1 cellular context compared by ENCODE assay signal in the genomic region with DNA sequence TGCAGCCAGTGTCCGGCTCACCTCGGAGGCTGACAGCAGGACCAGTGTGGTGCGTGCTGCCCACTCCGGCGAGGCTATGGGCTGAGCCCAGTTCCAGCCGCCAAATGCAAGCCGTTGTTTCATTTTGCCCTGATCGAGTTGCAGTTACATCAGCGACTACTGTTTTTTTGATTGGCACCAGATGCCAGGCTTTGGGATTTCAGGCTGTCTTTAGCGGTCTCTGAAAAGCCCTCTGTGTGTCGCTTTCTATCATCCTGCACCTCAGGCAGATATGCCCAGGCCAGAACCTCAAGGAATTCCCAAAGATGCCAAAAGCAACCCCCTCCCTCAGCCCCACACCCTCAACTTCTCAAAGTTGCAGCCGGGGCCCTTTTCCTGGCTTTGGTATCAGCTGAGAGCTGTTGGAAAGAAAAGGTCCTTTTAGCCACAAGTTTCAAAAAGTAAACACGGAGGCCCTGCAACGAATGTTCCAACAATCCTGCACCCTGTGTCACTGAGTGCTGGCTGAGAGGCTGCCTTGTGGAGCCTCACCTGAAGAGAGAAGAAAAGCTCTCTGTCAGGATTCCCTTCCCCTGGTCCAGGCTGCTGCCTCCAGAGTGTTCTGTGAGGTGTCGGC.
TF ChIP-seq lines count a peak whose summit lies in the region.

No MANE protein-coding gene starts in this region.

TF ChIP-seq in HepG2, 621 proteins besides CTCF, POLR2A, EP300 and RAD21 (continued from another document and continues in another):
- TF ChIP-seq, protein P1, sequence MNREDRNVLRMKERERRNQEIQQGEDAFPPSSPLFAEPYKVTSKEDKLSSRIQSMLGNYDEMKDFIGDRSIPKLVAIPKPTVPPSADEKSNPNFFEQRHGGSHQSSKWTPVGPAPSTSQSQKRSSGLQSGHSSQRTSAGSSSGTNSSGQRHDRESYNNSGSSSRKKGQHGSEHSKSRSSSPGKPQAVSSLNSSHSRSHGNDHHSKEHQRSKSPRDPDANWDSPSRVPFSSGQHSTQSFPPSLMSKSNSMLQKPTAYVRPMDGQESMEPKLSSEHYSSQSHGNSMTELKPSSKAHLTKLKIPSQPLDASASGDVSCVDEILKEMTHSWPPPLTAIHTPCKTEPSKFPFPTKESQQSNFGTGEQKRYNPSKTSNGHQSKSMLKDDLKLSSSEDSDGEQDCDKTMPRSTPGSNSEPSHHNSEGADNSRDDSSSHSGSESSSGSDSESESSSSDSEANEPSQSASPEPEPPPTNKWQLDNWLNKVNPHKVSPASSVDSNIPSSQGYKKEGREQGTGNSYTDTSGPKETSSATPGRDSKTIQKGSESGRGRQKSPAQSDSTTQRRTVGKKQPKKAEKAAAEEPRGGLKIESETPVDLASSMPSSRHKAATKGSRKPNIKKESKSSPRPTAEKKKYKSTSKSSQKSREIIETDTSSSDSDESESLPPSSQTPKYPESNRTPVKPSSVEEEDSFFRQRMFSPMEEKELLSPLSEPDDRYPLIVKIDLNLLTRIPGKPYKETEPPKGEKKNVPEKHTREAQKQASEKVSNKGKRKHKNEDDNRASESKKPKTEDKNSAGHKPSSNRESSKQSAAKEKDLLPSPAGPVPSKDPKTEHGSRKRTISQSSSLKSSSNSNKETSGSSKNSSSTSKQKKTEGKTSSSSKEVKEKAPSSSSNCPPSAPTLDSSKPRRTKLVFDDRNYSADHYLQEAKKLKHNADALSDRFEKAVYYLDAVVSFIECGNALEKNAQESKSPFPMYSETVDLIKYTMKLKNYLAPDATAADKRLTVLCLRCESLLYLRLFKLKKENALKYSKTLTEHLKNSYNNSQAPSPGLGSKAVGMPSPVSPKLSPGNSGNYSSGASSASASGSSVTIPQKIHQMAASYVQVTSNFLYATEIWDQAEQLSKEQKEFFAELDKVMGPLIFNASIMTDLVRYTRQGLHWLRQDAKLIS (CRISPR knock-in tag; IDR thresholded peaks at IDR 0.05) = no peak
- TF ChIP-seq, protein P2, sequence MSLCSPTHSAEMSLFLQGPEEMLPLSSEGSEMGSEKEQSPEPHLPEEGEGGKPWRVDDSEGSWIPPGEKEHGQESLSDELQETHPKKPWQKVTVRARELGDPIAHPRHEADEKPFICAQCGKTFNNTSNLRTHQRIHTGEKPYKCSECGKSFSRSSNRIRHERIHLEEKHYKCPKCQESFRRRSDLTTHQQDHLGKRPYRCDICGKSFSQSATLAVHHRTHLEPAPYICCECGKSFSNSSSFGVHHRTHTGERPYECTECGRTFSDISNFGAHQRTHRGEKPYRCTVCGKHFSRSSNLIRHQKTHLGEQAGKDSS (CRISPR knock-in tag; IDR thresholded peaks at IDR 0.05; ENCODE audit: borderline replicate concordance, low read depth) = peak; percentile 89; the same call in 1 of the 2 replicates
- TF ChIP-seq GATAD2A (CRISPR knock-in tag; IDR thresholded peaks at IDR 0.05) (peak; percentile 89), ZNF879 (CRISPR knock-in tag; IDR thresholded peaks at IDR 0.05) (no peak), JUN (CRISPR knock-in tag; IDR thresholded peaks at IDR 0.05) (no peak), ATM (IDR thresholded peaks at IDR 0.05; ENCODE audit: borderline replicate concordance) (no peak), REL (CRISPR knock-in tag; conservative IDR thresholded peaks at IDR 0.05) (no peak), ZNF17 (CRISPR knock-in tag; IDR thresholded peaks at IDR 0.05) (no peak), PLRG1 (conservative IDR thresholded peaks at IDR 0.05) (no peak), ZNF180 (CRISPR knock-in tag; IDR thresholded peaks at IDR 0.05; ENCODE audit: borderline replicate concordance, low read depth) (no peak), MAFF (IDR thresholded peaks at IDR 0.05; ENCODE audit: low read depth, low read length) (no peak), NONO (IDR thresholded peaks at IDR 0.05) (no peak), NONO (CRISPR knock-in tag; conservative IDR thresholded peaks at IDR 0.05) (0 out of 2 replicates have a peak, but pooled peaks have one; percentile 26), TCF7L2 (IDR thresholded peaks at IDR 0.05; ENCODE audit: low read depth, low read length) (no peak), FOXJ3 (CRISPR knock-in tag; IDR thresholded peaks at IDR 0.05; ENCODE audit: borderline replicate concordance) (peak; percentile 65; the same call in 1 of the 2 replicates), ZNF672 (CRISPR knock-in tag; IDR thresholded peaks at IDR 0.05) (no peak), YEATS2 (CRISPR knock-in tag; IDR thresholded peaks at IDR 0.05; ENCODE audit: borderline replicate concordance) (0 out of 2 replicates have a peak, but pooled peaks have one; percentile 16), ZFP1 (CRISPR knock-in tag; IDR thresholded peaks at IDR 0.05) (no peak), ZNF644 (CRISPR knock-in tag; IDR thresholded peaks at IDR 0.05; ENCODE audit: low read depth) (no peak), RARG (CRISPR knock-in tag; IDR thresholded peaks at IDR 0.05; ENCODE audit: low read depth) (no peak), NFIB (CRISPR knock-in tag; IDR thresholded peaks at IDR 0.05; ENCODE audit: borderline replicate concordance) (no peak), ZNF354B (CRISPR knock-in tag; IDR thresholded peaks at IDR 0.05) (no peak), HNRNPK (IDR thresholded peaks at IDR 0.05; ENCODE audit: low read depth, low read length, poor library complexity, severe bottlenecking) (no peak), NFE2L2 (IDR thresholded peaks at IDR 0.05; ENCODE audit: low read length) (no peak), FOXM1 (CRISPR knock-in tag; IDR thresholded peaks at IDR 0.05) (no peak), CCDC6 (CRISPR knock-in tag; IDR thresholded peaks at IDR 0.05) (no peak), ZFP41 (CRISPR knock-in tag; IDR thresholded peaks at IDR 0.05; ENCODE audit: borderline replicate concordance) (peak; percentile 62; the same call in 1 of the 2 replicates), ZNF101 (CRISPR knock-in tag; IDR thresholded peaks at IDR 0.05; ENCODE audit: borderline replicate concordance, low read depth) (no peak), ARID2 (CRISPR knock-in tag; IDR thresholded peaks at IDR 0.05; ENCODE audit: borderline replicate concordance) (no peak), ZNF431 (CRISPR knock-in tag; IDR thresholded peaks at IDR 0.05; ENCODE audit: borderline replicate concordance, low read depth) (no peak), ZNF713 (CRISPR knock-in tag; IDR thresholded peaks at IDR 0.05) (no peak; the same call in 1 of the 2 replicates), ZNF430 (CRISPR knock-in tag; IDR thresholded peaks at IDR 0.05) (peak; percentile 69; the same call in 1 of the 2 replicates)
- TF ChIP-seq, protein P3, sequence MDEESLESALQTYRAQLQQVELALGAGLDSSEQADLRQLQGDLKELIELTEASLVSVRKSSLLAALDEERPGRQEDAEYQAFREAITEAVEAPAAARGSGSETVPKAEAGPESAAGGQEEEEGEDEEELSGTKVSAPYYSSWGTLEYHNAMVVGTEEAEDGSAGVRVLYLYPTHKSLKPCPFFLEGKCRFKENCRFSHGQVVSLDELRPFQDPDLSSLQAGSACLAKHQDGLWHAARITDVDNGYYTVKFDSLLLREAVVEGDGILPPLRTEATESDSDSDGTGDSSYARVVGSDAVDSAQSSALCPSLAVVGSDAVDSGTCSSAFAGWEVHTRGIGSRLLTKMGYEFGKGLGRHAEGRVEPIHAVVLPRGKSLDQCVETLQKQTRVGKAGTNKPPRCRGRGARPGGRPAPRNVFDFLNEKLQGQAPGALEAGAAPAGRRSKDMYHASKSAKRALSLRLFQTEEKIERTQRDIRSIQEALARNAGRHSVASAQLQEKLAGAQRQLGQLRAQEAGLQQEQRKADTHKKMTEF (CRISPR knock-in tag; IDR thresholded peaks at IDR 0.05) = peak; percentile 61; the same call in 1 of the 2 replicates
- TF ChIP-seq, protein P4, sequence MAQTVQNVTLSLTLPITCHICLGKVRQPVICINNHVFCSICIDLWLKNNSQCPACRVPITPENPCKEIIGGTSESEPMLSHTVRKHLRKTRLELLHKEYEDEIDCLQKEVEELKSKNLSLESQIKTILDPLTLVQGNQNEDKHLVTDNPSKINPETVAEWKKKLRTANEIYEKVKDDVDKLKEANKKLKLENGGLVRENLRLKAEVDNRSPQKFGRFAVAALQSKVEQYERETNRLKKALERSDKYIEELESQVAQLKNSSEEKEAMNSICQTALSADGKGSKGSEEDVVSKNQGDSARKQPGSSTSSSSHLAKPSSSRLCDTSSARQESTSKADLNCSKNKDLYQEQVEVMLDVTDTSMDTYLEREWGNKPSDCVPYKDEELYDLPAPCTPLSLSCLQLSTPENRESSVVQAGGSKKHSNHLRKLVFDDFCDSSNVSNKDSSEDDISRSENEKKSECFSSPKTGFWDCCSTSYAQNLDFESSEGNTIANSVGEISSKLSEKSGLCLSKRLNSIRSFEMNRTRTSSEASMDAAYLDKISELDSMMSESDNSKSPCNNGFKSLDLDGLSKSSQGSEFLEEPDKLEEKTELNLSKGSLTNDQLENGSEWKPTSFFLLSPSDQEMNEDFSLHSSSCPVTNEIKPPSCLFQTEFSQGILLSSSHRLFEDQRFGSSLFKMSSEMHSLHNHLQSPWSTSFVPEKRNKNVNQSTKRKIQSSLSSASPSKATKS (CRISPR knock-in tag; IDR thresholded peaks at IDR 0.05) = no peak
- TF ChIP-seq, protein P5, sequence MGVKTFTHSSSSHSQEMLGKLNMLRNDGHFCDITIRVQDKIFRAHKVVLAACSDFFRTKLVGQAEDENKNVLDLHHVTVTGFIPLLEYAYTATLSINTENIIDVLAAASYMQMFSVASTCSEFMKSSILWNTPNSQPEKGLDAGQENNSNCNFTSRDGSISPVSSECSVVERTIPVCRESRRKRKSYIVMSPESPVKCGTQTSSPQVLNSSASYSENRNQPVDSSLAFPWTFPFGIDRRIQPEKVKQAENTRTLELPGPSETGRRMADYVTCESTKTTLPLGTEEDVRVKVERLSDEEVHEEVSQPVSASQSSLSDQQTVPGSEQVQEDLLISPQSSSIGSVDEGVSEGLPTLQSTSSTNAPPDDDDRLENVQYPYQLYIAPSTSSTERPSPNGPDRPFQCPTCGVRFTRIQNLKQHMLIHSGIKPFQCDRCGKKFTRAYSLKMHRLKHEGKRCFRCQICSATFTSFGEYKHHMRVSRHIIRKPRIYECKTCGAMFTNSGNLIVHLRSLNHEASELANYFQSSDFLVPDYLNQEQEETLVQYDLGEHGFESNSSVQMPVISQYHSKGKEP (CRISPR knock-in tag; IDR thresholded peaks at IDR 0.05) = no peak
- TF ChIP-seq, protein P6, sequence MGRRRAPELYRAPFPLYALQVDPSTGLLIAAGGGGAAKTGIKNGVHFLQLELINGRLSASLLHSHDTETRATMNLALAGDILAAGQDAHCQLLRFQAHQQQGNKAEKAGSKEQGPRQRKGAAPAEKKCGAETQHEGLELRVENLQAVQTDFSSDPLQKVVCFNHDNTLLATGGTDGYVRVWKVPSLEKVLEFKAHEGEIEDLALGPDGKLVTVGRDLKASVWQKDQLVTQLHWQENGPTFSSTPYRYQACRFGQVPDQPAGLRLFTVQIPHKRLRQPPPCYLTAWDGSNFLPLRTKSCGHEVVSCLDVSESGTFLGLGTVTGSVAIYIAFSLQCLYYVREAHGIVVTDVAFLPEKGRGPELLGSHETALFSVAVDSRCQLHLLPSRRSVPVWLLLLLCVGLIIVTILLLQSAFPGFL (CRISPR knock-in tag; IDR thresholded peaks at IDR 0.05) = no peak
- TF ChIP-seq, protein P7, sequence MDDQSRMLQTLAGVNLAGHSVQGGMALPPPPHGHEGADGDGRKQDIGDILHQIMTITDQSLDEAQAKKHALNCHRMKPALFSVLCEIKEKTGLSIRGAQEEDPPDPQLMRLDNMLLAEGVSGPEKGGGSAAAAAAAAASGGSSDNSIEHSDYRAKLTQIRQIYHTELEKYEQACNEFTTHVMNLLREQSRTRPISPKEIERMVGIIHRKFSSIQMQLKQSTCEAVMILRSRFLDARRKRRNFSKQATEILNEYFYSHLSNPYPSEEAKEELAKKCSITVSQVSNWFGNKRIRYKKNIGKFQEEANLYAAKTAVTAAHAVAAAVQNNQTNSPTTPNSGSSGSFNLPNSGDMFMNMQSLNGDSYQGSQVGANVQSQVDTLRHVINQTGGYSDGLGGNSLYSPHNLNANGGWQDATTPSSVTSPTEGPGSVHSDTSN (CRISPR knock-in tag; IDR thresholded peaks at IDR 0.05; ENCODE audit: borderline replicate concordance) = no peak
- TF ChIP-seq, protein P8, sequence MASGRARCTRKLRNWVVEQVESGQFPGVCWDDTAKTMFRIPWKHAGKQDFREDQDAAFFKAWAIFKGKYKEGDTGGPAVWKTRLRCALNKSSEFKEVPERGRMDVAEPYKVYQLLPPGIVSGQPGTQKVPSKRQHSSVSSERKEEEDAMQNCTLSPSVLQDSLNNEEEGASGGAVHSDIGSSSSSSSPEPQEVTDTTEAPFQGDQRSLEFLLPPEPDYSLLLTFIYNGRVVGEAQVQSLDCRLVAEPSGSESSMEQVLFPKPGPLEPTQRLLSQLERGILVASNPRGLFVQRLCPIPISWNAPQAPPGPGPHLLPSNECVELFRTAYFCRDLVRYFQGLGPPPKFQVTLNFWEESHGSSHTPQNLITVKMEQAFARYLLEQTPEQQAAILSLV (CRISPR knock-in tag; IDR thresholded peaks at IDR 0.05; ENCODE audit: borderline replicate concordance) = no peak
- TF ChIP-seq, protein P9, sequence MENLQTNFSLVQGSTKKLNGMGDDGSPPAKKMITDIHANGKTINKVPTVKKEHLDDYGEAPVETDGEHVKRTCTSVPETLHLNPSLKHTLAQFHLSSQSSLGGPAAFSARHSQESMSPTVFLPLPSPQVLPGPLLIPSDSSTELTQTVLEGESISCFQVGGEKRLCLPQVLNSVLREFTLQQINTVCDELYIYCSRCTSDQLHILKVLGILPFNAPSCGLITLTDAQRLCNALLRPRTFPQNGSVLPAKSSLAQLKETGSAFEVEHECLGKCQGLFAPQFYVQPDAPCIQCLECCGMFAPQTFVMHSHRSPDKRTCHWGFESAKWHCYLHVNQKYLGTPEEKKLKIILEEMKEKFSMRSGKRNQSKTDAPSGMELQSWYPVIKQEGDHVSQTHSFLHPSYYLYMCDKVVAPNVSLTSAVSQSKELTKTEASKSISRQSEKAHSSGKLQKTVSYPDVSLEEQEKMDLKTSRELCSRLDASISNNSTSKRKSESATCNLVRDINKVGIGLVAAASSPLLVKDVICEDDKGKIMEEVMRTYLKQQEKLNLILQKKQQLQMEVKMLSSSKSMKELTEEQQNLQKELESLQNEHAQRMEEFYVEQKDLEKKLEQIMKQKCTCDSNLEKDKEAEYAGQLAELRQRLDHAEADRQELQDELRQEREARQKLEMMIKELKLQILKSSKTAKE (CRISPR knock-in tag; IDR thresholded peaks at IDR 0.05; ENCODE audit: borderline replicate concordance) = no peak
- TF ChIP-seq, protein P10, sequence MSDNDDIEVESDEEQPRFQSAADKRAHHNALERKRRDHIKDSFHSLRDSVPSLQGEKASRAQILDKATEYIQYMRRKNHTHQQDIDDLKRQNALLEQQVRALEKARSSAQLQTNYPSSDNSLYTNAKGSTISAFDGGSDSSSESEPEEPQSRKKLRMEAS (IDR thresholded peaks at IDR 0.05) = peak; percentile 33; the same call in 1 of the 2 replicates
